In genomic region chr1:152941037-152941700, GRCh38 we compare ENCODE assay signal across 19 cellular contexts. TPM values are rescaled to one million over a fixed set of nuclear protein-coding genes. Genes with fewer than 3 reads are reported as not detected.
"Had no signal": no experiment of that assay in that cellular context is flagged by ENCODE, and none has a peak within 500 bp of the region (broad histone marks: within the 10 kb centered on the region; RNA-seq: fewer than 3 reads in every experiment).

No MANE protein-coding gene starts in this region.

- H3K27ac ChIP-seq: coronary artery, psoas muscle, spleen, VCaP had no signal

- H3K4me3 ChIP-seq: coronary artery, psoas muscle, spleen had no signal

- DNase-seq: activated CD4-positive, alpha-beta T cell treated with anti-CD3 and anti-CD28 coated beads for 4 hours; activated naive CD4-positive, alpha-beta T cell treated with Interleukin-2 at 50 U/mL for 16 hours; caudate nucleus; effector CD4-positive, alpha-beta T cell; glutamatergic neuron; nephron progenitor cell; psoas muscle; spleen; stimulated activated CD4-positive, alpha-beta T cell treated with anti-CD3 and anti-CD28 coated beads, Interleukin-2, amount 100 ng/mL, for 24 hours; stimulated activated naive CD4-positive, alpha-beta T cell; T-cell; T1000 had no signal

- H3K36me3 ChIP-seq: spleen had no signal

- ATAC-seq: psoas muscle, sciatic nerve, T-cell had no signal

- H3K9me3 ChIP-seq: psoas muscle, spleen had no signal

- H3K4me1 ChIP-seq: psoas muscle, spleen had no signal

RNA-seq across cellular contexts. Expression of gene SPRR5, which starts 5.8 kb away (rescaled TPM):
- total RNA-seq: activated T-helper 1 cell treated with anti-CD3 and anti-CD28 coated beads, Interleukin-12 subunit alpha, Interleukin-12 subunit beta, Interleukin-2, Interleukin-4 antibody, amounts not matched to agents 30 ng/mL and 10 ng/mL and 1 ng/mL, durations not matched to agents 14 hours and 24 hours and 36 hours; lung microvascular endothelial cell; mucosa of gallbladder; omental fat pad; psoas muscle; sciatic nerve; spleen; T-cell had no signal
- polyA plus RNA-seq: psoas muscle, spleen had no signal

RNA-seq across cellular contexts. Expression of gene SPRR4, which starts 29.3 kb away (rescaled TPM):
- total RNA-seq: activated T-helper 1 cell treated with anti-CD3 and anti-CD28 coated beads, Interleukin-12 subunit alpha, Interleukin-12 subunit beta, Interleukin-2, Interleukin-4 antibody, amounts not matched to agents 30 ng/mL and 10 ng/mL and 1 ng/mL, durations not matched to agents 14 hours and 24 hours and 36 hours; lung microvascular endothelial cell; mucosa of gallbladder; omental fat pad; psoas muscle; sciatic nerve; spleen; T-cell had no signal
- polyA plus RNA-seq: psoas muscle, spleen had no signal

RNA-seq across cellular contexts. Expression of gene IVL, which starts 32.8 kb away (rescaled TPM):
- total RNA-seq: activated T-helper 1 cell treated with anti-CD3 and anti-CD28 coated beads, Interleukin-12 subunit alpha, Interleukin-12 subunit beta, Interleukin-2, Interleukin-4 antibody, amounts not matched to agents 30 ng/mL and 10 ng/mL and 1 ng/mL, durations not matched to agents 14 hours and 24 hours and 36 hours; lung microvascular endothelial cell; mucosa of gallbladder; omental fat pad; psoas muscle; sciatic nerve; spleen; T-cell had no signal

RNA-seq across cellular contexts. Expression of gene SPRR1A, which starts 42.7 kb away (rescaled TPM):
- total RNA-seq: activated T-helper 1 cell treated with anti-CD3 and anti-CD28 coated beads, Interleukin-12 subunit alpha, Interleukin-12 subunit beta, Interleukin-2, Interleukin-4 antibody, amounts not matched to agents 30 ng/mL and 10 ng/mL and 1 ng/mL, durations not matched to agents 14 hours and 24 hours and 36 hours; lung microvascular endothelial cell; mucosa of gallbladder; omental fat pad; psoas muscle; sciatic nerve; spleen; T-cell had no signal
- polyA plus RNA-seq: psoas muscle, spleen had no signal
